In genomic region chr17:42609182-42609813, GRCh38 we compare ENCODE assay signal across 8 cellular contexts. TPM values are rescaled to one million over a fixed set of nuclear protein-coding genes. Genes with fewer than 3 reads are reported as not detected.
DNase-seq lines count a peak whose midpoint lies in the region; ATAC-seq and TF ChIP-seq lines count a peak whose summit lies in the region.

RETREG3 (minus strand) TSS chr17:42609374; CDS start chr17:42609324, 50 bp downstream.
TUBG1 (plus strand) TSS chr17:42609683; CDS start chr17:42609738, 55 bp downstream.

- TF ChIP-seq CTCF in GM20000 (IDR thresholded peaks at IDR 0.05; ENCODE audit: extremely low read depth, missing control alignments) = no peak
- TF ChIP-seq CTCF in lung (IDR thresholded peaks at IDR 0.05; ENCODE audit: control extremely low read depth, extremely low read depth) = no peak

- 0% methylated on average over 62 to 66 of the region's 66 CpGs for WGBS in lung, 2 donors

- POLR2A ChIA-PET in activated CD8-positive, alpha-beta memory T cell treated with anti-CD3 and anti-CD28 coated beads for 36 hours (lab: Charles Lee) = interaction anchor here (0.5 to 2.2 kb wide), 5 partner anchors 11 to 916 kb away, joined by 3 to 7 read pairs (median 5); partner anchors contain the start of genes MLX and VPS25

- ATAC-seq in lung (ENCODE audit: insufficient read depth, low FRiP score) = peak; percentile 96

- H3K36me3 ChIP-seq in lung (ENCODE audit: control insufficient read depth in 2 of 2, insufficient read depth in 2 of 2, low read length in 2 of 2) = peaks cover 5 to 14% of the 10 kb centered on the region in 2 donors

- no peaks in the 10 kb centered on the region for H3K9me3 ChIP-seq in lung (ENCODE audit: control insufficient read depth in 2 of 2, insufficient read depth in 1 of 2, low read length in 1 of 2)

- H3K27me3 ChIP-seq in lung (ENCODE audit: control insufficient read depth, insufficient read depth) = no peaks in the 10 kb centered on the region

- H3K27ac ChIP-seq in lung (ENCODE audit: low read depth in 1 of 2, low read length in 1 of 2) = peak within 1 kb of the TSS; percentile 87 to 92

- H3K4me1 ChIP-seq in lung (ENCODE audit: control insufficient read depth in 2 of 2, insufficient read depth in 2 of 2, low read length in 2 of 2) = peaks cover 1 to 10% of the 10 kb centered on the region in 2 donors

- peak within 1 kb of the TSS; percentile 95 for H3K4me3 ChIP-seq in lung

- DNase-seq in COLO829 (ENCODE audit: low spot score) (peak; percentile 100), GM20000 (ENCODE audit: low spot score) (peak; percentile 99), HT-29 (ENCODE audit: low spot score) (peak; percentile 98), NOMO-1 (lab: John Stamatoyannopoulos, UW; ENCODE audit: unreplicated experiment in 2 of 2) (peak; percentile 98 to 99), lung (ENCODE audit: low spot score) (peak; percentile 98)
- DNase-seq in effector CD8-positive, alpha-beta T cell (lab: John Stamatoyannopoulos, UW) = peak; percentile 99
- DNase-seq in stimulated activated CD4-positive, alpha-beta T cell treated with anti-CD3 and anti-CD28 coated beads, TNF-alpha, amount 100 ng/mL, for 4 hours (ENCODE audit: low read depth in 3 of 3) = peak; percentile 96 to 99 (median 98)

- CTCF ChIA-PET in activated CD8-positive, alpha-beta memory T cell treated with anti-CD3 and anti-CD28 coated beads for 36 hours (lab: Charles Lee) = interaction anchor here (1.1 to 2.6 kb wide), 4 partner anchors 23 to 61 kb away, joined by 3 to 17 read pairs (median 5); partner anchors contain the start of gene PSMC3IP

RNA-seq across cellular contexts. Expression of gene RETREG3, which starts in this region (rescaled TPM):
- total RNA-seq in HT-29 (2014; rRNA removed; shearing (Covaris generic)) = 38.1 and 44.7 TPM in 2 replicates
- total RNA-seq in activated CD8-positive, alpha-beta memory T cell treated with anti-CD3 and anti-CD28 coated beads for 36 hours = 10 to 100 TPM; 29.6 to 30.2 TPM
- total RNA-seq in lung = 10 to 100 TPM; 61.3 to 62.7 TPM
- 10 to 100 TPM; 16.1 to 27.6 TPM for polyA plus RNA-seq in lung

RNA-seq across cellular contexts. Expression of gene TUBG1, which starts in this region (rescaled TPM):
- total RNA-seq in HT-29 (2014; rRNA removed; shearing (Covaris generic)) = 123 and 127 TPM in 2 replicates
- 100 to 1,000 TPM; 118 to 123 TPM for total RNA-seq in activated CD8-positive, alpha-beta memory T cell treated with anti-CD3 and anti-CD28 coated beads for 36 hours
- 10 to 100 TPM; 12.1 to 38.1 TPM for total RNA-seq in lung
- polyA plus RNA-seq in lung = 10 to 100 TPM; 31.1 to 39.0 TPM

Comparison
In these comparisons a context has a peak if more than half of its experiments do, and no peak if none do; other contexts are left out.
1. Peak in every context shown above with its lines: DNase-seq, ATAC-seq, H3K4me3 ChIP-seq and H3K27ac ChIP-seq.